In genomic region chr1:209860293-209860881, GRCh38 we compare ENCODE assay signal across 8 cellular contexts. TPM values are rescaled to one million over a fixed set of nuclear protein-coding genes. Genes with fewer than 3 reads are reported as not detected.
DNase-seq lines count a peak whose midpoint lies in the region; ATAC-seq and TF ChIP-seq lines count a peak whose summit lies in the region.

No MANE protein-coding gene starts in this region.

- H3K9me3 ChIP-seq in SK-N-SH (no peaks in the 10 kb centered on the region), psoas muscle (no peaks in the 10 kb centered on the region)

- H3K9me2 ChIP-seq in SK-N-SH = no peaks in the 10 kb centered on the region

- H3F3A ChIP-seq in SK-N-SH (replicated peaks; ENCODE audit: insufficient read depth) = peaks cover 21% of the 10 kb centered on the region

- DNase-seq in GM12865 (ENCODE audit: low read depth) (peak; percentile 84), HEK293T (ENCODE audit: extremely low spot score) (peak; percentile 87), MV-4-11 (lab: John Stamatoyannopoulos, UW) (peak; percentile 73), SK-N-SH (peak; percentile 89), Right ventricle myocardium superior (peak; percentile 79), psoas muscle (peak; percentile 71 to 78), mesenteric fat pad (ENCODE audit: low spot score) (no peak)
- peak; percentile 80 for DNase-seq in activated naive CD4-positive, alpha-beta T cell treated with anti-CD3 and anti-CD28 coated beads, Interleukin-2, amount 10 ng/mL, durations not matched to agents 7 days and 5 days

- H2AFZ ChIP-seq in SK-N-SH (ENCODE audit: low read depth) = no peak overlapping the region

- H3K4me1 ChIP-seq in SK-N-SH (ENCODE audit: control insufficient read depth in 1 of 2, insufficient read depth in 2 of 2, low read depth in 1 of 2, low read length in 1 of 2) (peaks cover 12 to 14% of the 10 kb centered on the region in 2 experiments; a peak in 3 of 4 replicates), psoas muscle (no peaks in the 10 kb centered on the region)

- no peak overlapping the region for H3K27ac Mint-ChIP-seq in activated naive CD4-positive, alpha-beta T cell treated with anti-CD3 and anti-CD28 coated beads, Interleukin-2, amount 10 ng/mL, durations not matched to agents 7 days and 5 days

- intact Hi-C loops in Right ventricle myocardium superior (cut with DNase I) (loop anchor here (5.0 kb wide), 1 partner anchor 127 kb away; no protein-coding TSS in a partner anchor), psoas muscle (cut with DNase I) (loop anchor here in 1 of 2 donors (2.0 to 5.0 kb wide), 2 partner anchors 126 to 452 kb away; no protein-coding TSS in a partner anchor)

- no peak for TF ChIP-seq EP300 in SK-N-SH (IDR thresholded peaks at IDR 0.05; ENCODE audit: borderline replicate concordance in 1 of 2, low read depth in 1 of 2, low read length in 1 of 2)

- H3K36me3 ChIP-seq in SK-N-SH (replicated peaks in 1 of 2; ENCODE audit: control insufficient read depth in 1 of 2, insufficient read depth in 2 of 2, low read length in 1 of 2) (peaks cover 4 to 7% of the 10 kb centered on the region in 2 experiments), psoas muscle (ENCODE audit: insufficient read depth in 1 of 2, low read depth in 1 of 2) (peaks cover 0 to under 1% of the 10 kb centered on the region in 2 donors)

- CTCF ChIA-PET in HEK293T (lab: Yijun Ruan, JAX) (interaction anchor here (0.6 to 3.1 kb wide), 9 partner anchors 10 to 274 kb away, joined by 3 to 19 read pairs (median 3); no protein-coding TSS in a partner anchor), SK-N-SH (lab: Yijun Ruan, JAX) (interaction anchor here (0.5 to 19.7 kb wide), 48 partner anchors 9 to 540 kb away, joined by 3 to 317 read pairs (median 4); partner anchors contain the start of gene UTP25)
- CTCF ChIA-PET in activated naive CD4-positive, alpha-beta T cell treated with anti-CD3 and anti-CD28 coated beads, Interleukin-2, amount 10 ng/mL, durations not matched to agents 7 days and 5 days (lab: Charles Lee) = interaction anchor here (0.7 to 2.8 kb wide), 22 partner anchors 8 to 540 kb away, joined by 3 to 9 read pairs (median 4); no protein-coding TSS in a partner anchor

- H3K9ac ChIP-seq in SK-N-SH = no peak overlapping the region

- H3K4me1 Mint-ChIP-seq in activated naive CD4-positive, alpha-beta T cell treated with anti-CD3 and anti-CD28 coated beads, Interleukin-2, amount 10 ng/mL, durations not matched to agents 7 days and 5 days = no peaks in the 10 kb centered on the region

- peaks cover 22% of the 10 kb centered on the region for H3K27me3 Mint-ChIP-seq in activated naive CD4-positive, alpha-beta T cell treated with anti-CD3 and anti-CD28 coated beads, Interleukin-2, amount 10 ng/mL, durations not matched to agents 7 days and 5 days

- H3K4me3 ChIP-seq in GM12865 (ENCODE audit: low read depth, low read length) (no peak overlapping the region), SK-N-SH (ENCODE audit: low read depth in 2 of 2, low read length in 1 of 2) (peak overlapping the region in 1 of 2 experiments; percentile 53; a peak in 1 of 4 replicates), psoas muscle (no peak overlapping the region)

- WGBS in SK-N-SH (ENCODE audit: low lambda C conversion rate) = 17% methylated on average over 7 of the region's 7 CpGs
- 13 to 18% (median 16%) methylated on average over 7 of the region's 7 CpGs for WGBS in psoas muscle, 3 donors

- ATAC-seq in Right ventricle myocardium superior (ENCODE audit: poor library complexity) (peak; percentile 85), psoas muscle (peak; percentile 58 to 81 (median 74))

- no peaks in the 10 kb centered on the region for H3K79me2 ChIP-seq in SK-N-SH (ENCODE audit: insufficient read depth)

- no peaks in the 10 kb centered on the region for H4K20me1 ChIP-seq in SK-N-SH (ENCODE audit: insufficient read depth)

- no peak overlapping the region for H3K4me2 ChIP-seq in SK-N-SH

- H3K4me3 Mint-ChIP-seq in activated naive CD4-positive, alpha-beta T cell treated with anti-CD3 and anti-CD28 coated beads, Interleukin-2, amount 10 ng/mL, durations not matched to agents 7 days and 5 days = no peak overlapping the region

- H3K27ac ChIP-seq in SK-N-SH (ENCODE audit: low read depth in 2 of 2, low read length in 1 of 2) (peak overlapping the region in 1 of 2 experiments; percentile 4; a peak in 1 of 4 replicates), psoas muscle (no peak overlapping the region)

- H3K36me3 Mint-ChIP-seq in activated naive CD4-positive, alpha-beta T cell treated with anti-CD3 and anti-CD28 coated beads, Interleukin-2, amount 10 ng/mL, durations not matched to agents 7 days and 5 days = no peaks in the 10 kb centered on the region

- TF ChIP-seq CTCF in GM12865 (IDR thresholded peaks at IDR 0.05; ENCODE audit: insufficient read depth, low read depth, low read length, missing control alignments) (peak; percentile 77), SK-N-SH (IDR thresholded peaks at IDR 0.05) (peak; percentile 94), psoas muscle (IDR thresholded peaks at IDR 0.05) (peak; percentile 87)

- POLR2A ChIA-PET in HEK293T (lab: Yijun Ruan, JAX) = no interaction called here
- POLR2A ChIA-PET in SK-N-SH (lab: Yijun Ruan, JAX) = no interaction called here

- peak; percentile 93 for TF ChIP-seq RAD21 in SK-N-SH (IDR thresholded peaks at IDR 0.05; ENCODE audit: low read length)

- no peaks in the 10 kb centered on the region for H3K9me3 Mint-ChIP-seq in activated naive CD4-positive, alpha-beta T cell treated with anti-CD3 and anti-CD28 coated beads, Interleukin-2, amount 10 ng/mL, durations not matched to agents 7 days and 5 days

- H3K27me3 ChIP-seq in SK-N-SH (ENCODE audit: insufficient read depth) = no peaks in the 10 kb centered on the region
- peaks cover 0 to 7% (median 0%) of the 10 kb centered on the region in 3 donors for H3K27me3 ChIP-seq in psoas muscle (ENCODE audit: insufficient read depth in 3 of 3, low read length in 2 of 3)

TF ChIP-seq in HEK293T, 16 proteins besides CTCF, POLR2A, EP300 and RAD21:
- TF ChIP-seq FOXK2 (IDR thresholded peaks at IDR 0.05) (no peak), ELF4 (IDR thresholded peaks at IDR 0.05) (no peak), ARNT (IDR thresholded peaks at IDR 0.05) (no peak), LEF1 (IDR thresholded peaks at IDR 0.05; ENCODE audit: borderline replicate concordance) (no peak), BHLHE40 (IDR thresholded peaks at IDR 0.05; ENCODE audit: borderline replicate concordance) (no peak)

TF ChIP-seq in SK-N-SH, 30 proteins besides CTCF, POLR2A, EP300 and RAD21:
- TF ChIP-seq RFX5 (IDR thresholded peaks at IDR 0.05; ENCODE audit: low read length) (no peak), SMC3 (IDR thresholded peaks at IDR 0.05; ENCODE audit: low read depth, low read length) (peak; percentile 97), FOXM1 (IDR thresholded peaks at IDR 0.05; ENCODE audit: low read depth) (0 out of 2 replicates have a peak, but pooled peaks have one; percentile 22), NFIC (IDR thresholded peaks at IDR 0.05; ENCODE audit: borderline replicate concordance) (0 out of 2 replicates have a peak, but pooled peaks have one; percentile 6), FOSL2 (IDR thresholded peaks at IDR 0.05; ENCODE audit: borderline replicate concordance, low read depth) (no peak), RXRA (IDR thresholded peaks at IDR 0.05; ENCODE audit: borderline replicate concordance, low read depth) (no peak), MXI1 (IDR thresholded peaks at IDR 0.05; ENCODE audit: low read depth, low read length) (0 out of 2 replicates have a peak, but pooled peaks have one; percentile 8), YY1 (IDR thresholded peaks at IDR 0.05; ENCODE audit: low read depth) (no peak)

RNA-seq across cellular contexts. Expression of gene UTP25, which starts 32.6 kb away (rescaled TPM):
- polyA plus RNA-seq in SK-N-SH (2012; rRNA removed) = 6.3 and 9.3 TPM in 2 replicates
- 6.3 and 7.1 TPM in 2 replicates for polyA plus RNA-seq in SK-N-SH (2012; cell fraction: cytosol; rRNA removed)
- 8.9 and 16.0 TPM in 2 replicates for polyA plus RNA-seq in SK-N-SH (2012; cell fraction: nucleus; rRNA removed)
- total RNA-seq in Right ventricle myocardium superior = 2.1 TPM
- total RNA-seq in psoas muscle = 1 to 10 TPM; 3.2 to 5.4 (median 4.2) TPM
- polyA plus RNA-seq in psoas muscle = 1 to 10 TPM; 1.9 to 5.2 (median 3.9) TPM
- total RNA-seq in mesenteric fat pad = 7.3 TPM

RNA-seq across cellular contexts. Expression of gene IRF6, which starts 54.4 kb away (rescaled TPM):
- polyA plus RNA-seq in SK-N-SH (2012; rRNA removed) = 0.94 and 1.6 TPM in 2 replicates
- 0.77 and 1.0 TPM in 2 replicates for polyA plus RNA-seq in SK-N-SH (2012; cell fraction: cytosol; rRNA removed)
- 1.6 and 3.0 TPM in 2 replicates for polyA plus RNA-seq in SK-N-SH (2012; cell fraction: nucleus; rRNA removed)
- 31.6 TPM for total RNA-seq in Right ventricle myocardium superior
- 1 to 10 TPM in 2 of 4 donors, under 1 TPM in 1, not detected in 1; 0.32 to 5.1 (median 1.1) TPM for total RNA-seq in psoas muscle
- under 1 TPM; 0.26 to 0.42 (median 0.31) TPM for polyA plus RNA-seq in psoas muscle
- total RNA-seq in mesenteric fat pad = 0.74 TPM
